Comparison of ENCODE assay signal across 1 cellular context in genomic region chr18:51190000-51190399, GRCh38.
TF ChIP-seq lines count a peak whose summit lies in the region.

No MANE protein-coding gene starts in this region.

TF ChIP-seq in SK-N-SH treated with all-trans-retinoic acid at 6 μM for 48 hours, 23 proteins besides CTCF, POLR2A, EP300 and RAD21 (continued from another document):
- no peak for TF ChIP-seq POU6F1 (CRISPR knock-in tag; IDR thresholded peaks at IDR 0.05; ENCODE audit: borderline replicate concordance, low read depth)
- no peak for TF ChIP-seq TOX (CRISPR knock-in tag; IDR thresholded peaks at IDR 0.05; ENCODE audit: borderline replicate concordance)
- no peak for TF ChIP-seq CREB5 (CRISPR knock-in tag; IDR thresholded peaks at IDR 0.05; ENCODE audit: low read depth)
- no peak for TF ChIP-seq OSR1 (CRISPR knock-in tag; IDR thresholded peaks at IDR 0.05)
- no peak for TF ChIP-seq ZFP30 (CRISPR knock-in tag; IDR thresholded peaks at IDR 0.05)
- TF ChIP-seq ESRRG (CRISPR knock-in tag; IDR thresholded peaks at IDR 0.05): no peak
- no peak for TF ChIP-seq ZNF8 (CRISPR knock-in tag; IDR thresholded peaks at IDR 0.05)
- no peak for TF ChIP-seq ZNF70 (CRISPR knock-in tag; IDR thresholded peaks at IDR 0.05)
- no peak for TF ChIP-seq GLIS3 (CRISPR knock-in tag; IDR thresholded peaks at IDR 0.05)
